Comparison of ENCODE assay signal across 14 cellular contexts in genomic region chr2:101781326-101781725, GRCh38.
DNase-seq lines count a peak whose midpoint lies in the region; ATAC-seq and TF ChIP-seq lines count a peak whose summit lies in the region.
"Had no signal": no experiment of that assay in that cellular context is flagged by ENCODE, and none has a peak within 500 bp of the region (broad histone marks: within the 10 kb centered on the region; RNA-seq: fewer than 3 reads in every experiment).

No MANE protein-coding gene starts in this region.

- no peak overlapping the region for H3K23ac ChIP-seq in H9 (ENCODE audit: insufficient read length, low read depth, low read length)

- H2AK5ac ChIP-seq in H9 (ENCODE audit: insufficient read length, low read length) = no peak overlapping the region

- H2BK15ac ChIP-seq in H9 (ENCODE audit: low read depth, low read length) = no peak overlapping the region

- H2BK12ac ChIP-seq in H9 (ENCODE audit: insufficient read length, low read depth, low read length) = no peak overlapping the region

- no peaks in the 10 kb centered on the region for H3K36me3 ChIP-seq in OCI-LY7 (ENCODE audit: insufficient read depth, low read length)
- H3K36me3 ChIP-seq: ascending aorta, tibial artery had no signal

- H3K4me2 ChIP-seq in OCI-LY7 (ENCODE audit: low read length) (peak overlapping the region; percentile 65), H9 (ENCODE audit: insufficient read depth, insufficient read length, low read length) (no peak overlapping the region)

- no peak overlapping the region for H3K4ac ChIP-seq in H9 (ENCODE audit: low read depth, low read length)

- H3K27ac Mint-ChIP-seq in activated naive CD4-positive, alpha-beta T cell treated with anti-CD3 and anti-CD28 coated beads, Interleukin-2, amount 50 U/mL, for 72 hours = peak overlapping the region in 1 of 2 donors; percentile 25
- H3K27ac Mint-ChIP-seq in glutamatergic neuron (ENCODE audit: unreplicated experiment) (peak overlapping the region; percentile 98), type B pancreatic cell (peak overlapping the region; percentile 52), H9 (no peak overlapping the region; a peak in 1 of 7 replicates)

- peaks cover 48% of the 10 kb centered on the region for H4K20me1 ChIP-seq in OCI-LY7 (ENCODE audit: insufficient read depth, low read length)
- peaks cover 2% of the 10 kb centered on the region for H4K20me1 ChIP-seq in H9 (ENCODE audit: control insufficient read depth, insufficient read depth, insufficient read length)

- intact Hi-C loops in OCI-LY7 (cut with micrococcal nuclease; ENCODE audit: unreplicated experiment) = no loop called here

- POLR2A ChIA-PET in OCI-LY7 (lab: Charles Lee) (interaction anchor here (0.6 to 2.8 kb wide), 4 partner anchors 8 to 26 kb away, joined by 3 to 16 read pairs (median 3); no protein-coding TSS in a partner anchor), HEK293T (lab: Yijun Ruan, JAX) (no interaction called here)

- peaks cover 29% of the 10 kb centered on the region for H3K27me3 Mint-ChIP-seq in glutamatergic neuron (ENCODE audit: unreplicated experiment)
- no peaks in the 10 kb centered on the region for H3K27me3 Mint-ChIP-seq in type B pancreatic cell
- no peaks in the 10 kb centered on the region for H3K27me3 Mint-ChIP-seq in H9 (ENCODE audit: low read depth)

- H3T11ph ChIP-seq in H9 (ENCODE audit: low read length) = no peak overlapping the region

- peaks cover 0 to 5% of the 10 kb centered on the region in 2 donors for H3K9me3 Mint-ChIP-seq in activated naive CD4-positive, alpha-beta T cell treated with anti-CD3 and anti-CD28 coated beads, Interleukin-2, amount 50 U/mL, for 72 hours
- H3K9me3 Mint-ChIP-seq in glutamatergic neuron (ENCODE audit: unreplicated experiment) (peaks cover 47% of the 10 kb centered on the region), type B pancreatic cell (peaks cover 5% of the 10 kb centered on the region), H9 (no peaks in the 10 kb centered on the region)

- H3K27ac ChIP-seq in OCI-LY7 (ENCODE audit: low read depth, low read length, poor library complexity, severe bottlenecking) (peak overlapping the region; percentile 18), H9 (ENCODE audit: insufficient read length, low read depth, low read length) (no peak overlapping the region)
- H3K27ac ChIP-seq: ascending aorta, tibial artery had no signal

- BruUV-seq in OCI-LY7 (replicated peaks; lab: Mats Ljungman, UMichigan) = no TSS peak

- H3K9me2 ChIP-seq in OCI-LY7 (ENCODE audit: insufficient read depth, low read length) = no peaks in the 10 kb centered on the region

- peaks cover 97% of the 10 kb centered on the region for H3K79me2 ChIP-seq in OCI-LY7 (ENCODE audit: insufficient read depth, low read depth, low read length)
- H3K79me2 ChIP-seq in H9 (ENCODE audit: insufficient read depth, low read length) = peaks cover 48% of the 10 kb centered on the region; the same call in 1 of the 2 replicates

- H3K4me3 ChIP-seq in OCI-LY7 (ENCODE audit: low read depth, low read length, poor library complexity, severe bottlenecking) = peak overlapping the region; percentile 26
- H3K4me3 ChIP-seq: ascending aorta, tibial artery had no signal

- H2BK5ac ChIP-seq in H9 (ENCODE audit: insufficient read length, low read length) = no peak overlapping the region

- no peak overlapping the region for H4K5ac ChIP-seq in H9 (ENCODE audit: insufficient read length, low read depth, low read length)

- H3K4me3 Mint-ChIP-seq in glutamatergic neuron (ENCODE audit: unreplicated experiment) = peak overlapping the region; percentile 78
- H3K4me3 Mint-ChIP-seq in type B pancreatic cell = no peak overlapping the region
- H3K4me3 Mint-ChIP-seq in H9 = no peak overlapping the region

- no peaks in the 10 kb centered on the region for H3K27me3 ChIP-seq in H9 (ENCODE audit: insufficient read depth, low read length)
- H3K27me3 ChIP-seq: ascending aorta, tibial artery had no signal

- TF ChIP-seq CTCF in OCI-LY7 (conservative IDR thresholded peaks at IDR 0.05; ENCODE audit: low read length) (no peak), glutamatergic neuron (IDR thresholded peaks at IDR 0.05; ENCODE audit: partially characterized antibody, unreplicated experiment) (no peak), type B pancreatic cell (conservative IDR thresholded peaks at IDR 0.05) (no peak), H9 (conservative IDR thresholded peaks at IDR 0.05) (no peak)

- no peak overlapping the region for H3K56ac ChIP-seq in H9 (ENCODE audit: insufficient read length, low read depth, low read length)

- no peak overlapping the region for H2BK120ac ChIP-seq in H9 (ENCODE audit: low read depth, low read length, poor library complexity, severe bottlenecking)

- no peak overlapping the region for H3K9ac ChIP-seq in H9 (ENCODE audit: extremely low read depth, insufficient read length, low read length)

- H3K14ac ChIP-seq in H9 (ENCODE audit: insufficient read depth, low read length) = no peak overlapping the region

- no peak overlapping the region for H4K8ac ChIP-seq in H9 (replicated peaks; ENCODE audit: insufficient read length, low read depth, low read length)

- ATAC-seq in activated naive CD4-positive, alpha-beta T cell treated with anti-CD3 and anti-CD28 coated beads, Interleukin-2, amount 50 U/mL, for 72 hours = peak; percentile 6 to 25
- no peak for ATAC-seq in GM19395 (IDR thresholded peaks at IDR 0.05; ENCODE audit: unreplicated experiment)
- ATAC-seq: esophagus mucosa had no signal

- H3K36me3 Mint-ChIP-seq in activated naive CD4-positive, alpha-beta T cell treated with anti-CD3 and anti-CD28 coated beads, Interleukin-2, amount 50 U/mL, for 72 hours = peaks cover 0 to 12% of the 10 kb centered on the region in 2 donors
- H3K36me3 Mint-ChIP-seq in glutamatergic neuron (ENCODE audit: unreplicated experiment) (peaks cover 5% of the 10 kb centered on the region), type B pancreatic cell (peaks cover 3% of the 10 kb centered on the region), H9 (ENCODE audit: insufficient read depth in 1 of 3, low read depth in 3 of 3) (peaks cover 0 to 4% (median 0%) of the 10 kb centered on the region in 3 experiments; a peak in 1 of 7 replicates)

- H3K4me1 Mint-ChIP-seq in glutamatergic neuron (ENCODE audit: low read depth, unreplicated experiment) = peaks cover 82% of the 10 kb centered on the region
- H3K4me1 Mint-ChIP-seq in type B pancreatic cell (ENCODE audit: unreplicated experiment) = peaks cover 63% of the 10 kb centered on the region
- H3K4me1 Mint-ChIP-seq in H9 = peaks cover 53 to 61% of the 10 kb centered on the region in 2 experiments

- WGBS in H9 (ENCODE audit: extremely low coverage, insufficient read length, low lambda C conversion rate) = no CpG with 5 or more reads among the region's 4 CpGs

- DNase-seq in activated naive CD4-positive, alpha-beta T cell treated with anti-CD3 and anti-CD28 coated beads, Interleukin-2, amount 50 U/mL, for 72 hours (ENCODE audit: low spot score in 2 of 2) = no peak
- no peak for DNase-seq in activated naive CD4-positive, alpha-beta T cell (lab: John Stamatoyannopoulos, UW)
- DNase-seq in OCI-LY7 (ENCODE audit: low spot score) (peak; percentile 57), glutamatergic neuron (peak; percentile 46), type B pancreatic cell (ENCODE audit: extremely low spot score, unreplicated experiment) (no peak), H9 (no peak), HEK293T (ENCODE audit: extremely low spot score) (no peak)
- DNase-seq: activated CD4-positive, alpha-beta T cell treated with anti-CD3 and anti-CD28 coated beads, Interleukin-2, amount 50 U/mL, for 1 hour; NCI-H2081; stimulated activated CD4-positive, alpha-beta T cell treated with anti-CD3 and anti-CD28 coated beads, Interleukin-4, amount 100 ng/mL, for 4 hours; tibial artery had no signal

- CTCF ChIA-PET in OCI-LY7 (lab: Charles Lee; ENCODE audit: unreplicated experiment) (interaction anchor here (0.6 kb wide), 1 partner anchor 502 kb away, joined by 3 read pairs; no protein-coding TSS in a partner anchor), HEK293T (lab: Yijun Ruan, JAX) (no interaction called here)

- H2BK20ac ChIP-seq in H9 (ENCODE audit: low read depth, low read length, poor library complexity, severe bottlenecking) = no peak overlapping the region

- H2AFZ ChIP-seq in OCI-LY7 (ENCODE audit: low read length) (no peak overlapping the region), H9 (ENCODE audit: low read length) (no peak overlapping the region)

- H3K79me1 ChIP-seq in H9 (ENCODE audit: insufficient read depth, low read depth, low read length, poor library complexity, severe bottlenecking) = peaks cover 14% of the 10 kb centered on the region

- no peak overlapping the region for H3K18ac ChIP-seq in H9 (ENCODE audit: insufficient read length, low read depth, low read length)

- no peak overlapping the region for H4K91ac ChIP-seq in H9 (ENCODE audit: insufficient read length, low read depth, low read length)

- H3K4me1 ChIP-seq in OCI-LY7 (ENCODE audit: insufficient read depth, low read length, poor library complexity, severe bottlenecking) (peaks cover 26% of the 10 kb centered on the region), H9 (ENCODE audit: insufficient read depth, low read length) (peaks cover 23% of the 10 kb centered on the region)

- no peaks in the 10 kb centered on the region for H3K9me3 ChIP-seq in OCI-LY7 (ENCODE audit: low read length)
- no peaks in the 10 kb centered on the region for H3K9me3 ChIP-seq in H9 (ENCODE audit: control insufficient read depth, low read depth, low read length)
- H3K9me3 ChIP-seq: ascending aorta, tibial artery had no signal

- H3K23me2 ChIP-seq in H9 (ENCODE audit: insufficient read length, low read depth, low read length, poor library complexity, severe bottlenecking) = no peaks in the 10 kb centered on the region

TF ChIP-seq in HEK293T, 16 proteins besides CTCF, POLR2A, EP300 and RAD21 (continues in another document):
- no peak for TF ChIP-seq ARNT (IDR thresholded peaks at IDR 0.05)
- TF ChIP-seq PKNOX1 (IDR thresholded peaks at IDR 0.05) = no peak
- TF ChIP-seq BHLHE40 (IDR thresholded peaks at IDR 0.05; ENCODE audit: borderline replicate concordance) = no peak
- TF ChIP-seq TARDBP (IDR thresholded peaks at IDR 0.05) = no peak
- TF ChIP-seq FOXK2 (IDR thresholded peaks at IDR 0.05) = no peak
- TF ChIP-seq FOXM1 (IDR thresholded peaks at IDR 0.05; ENCODE audit: borderline replicate concordance) = no peak
- TF ChIP-seq SP1 (IDR thresholded peaks at IDR 0.05) = no peak
- TF ChIP-seq L3MBTL2 (conservative IDR thresholded peaks at IDR 0.05) = no peak
- TF ChIP-seq SUZ12 (IDR thresholded peaks at IDR 0.05) = no peak
- no peak for TF ChIP-seq NFRKB (IDR thresholded peaks at IDR 0.05)
- TF ChIP-seq ZNF384 (IDR thresholded peaks at IDR 0.05) = no peak

Comparison
In these comparisons a context has a peak if more than half of its experiments do, and no peak if none do; other contexts are left out.
1. DNase-seq: peak in OCI-LY7 (single experiment) and glutamatergic neuron (single experiment); none in activated naive CD4-positive, alpha-beta T cell treated with anti-CD3 and anti-CD28 coated beads, Interleukin-2, amount 50 U/mL, for 72 hours (0 of 2), activated naive CD4-positive, alpha-beta T cell (0 of 4), type B pancreatic cell (single experiment), H9 (single experiment) and HEK293T (single experiment).
2. H3K27ac Mint-ChIP-seq: peak in glutamatergic neuron (single experiment) and type B pancreatic cell (single experiment); none in H9 (0 of 3).